Comparison of ENCODE assay signal across 23 cellular contexts in genomic region chr16:55248058-55248457, GRCh38.
A peak's percentile ranks its signal among the peaks of the same experiment; 100 is the strongest.
DNase-seq lines count a peak whose midpoint lies in the region; ATAC-seq, FAIRE-seq and TF ChIP-seq lines count a peak whose summit lies in the region.
"Had no signal": no experiment of that assay in that cellular context is flagged by ENCODE, and none has a peak within 500 bp of the region (broad histone marks: within the 10 kb centered on the region; RNA-seq: fewer than 3 reads in every experiment).

No MANE protein-coding gene starts in this region.

- H3K4me1 ChIP-seq in GM23248 (ENCODE audit: insufficient read depth) = no peaks in the 10 kb centered on the region
- peaks cover 0 to 5% (median 3%) of the 10 kb centered on the region in 4 experiments; a peak in 1 of 7 replicates for H3K4me1 ChIP-seq in H1 (replicated peaks in 1 of 4; ENCODE audit: control insufficient read depth in 3 of 4, insufficient read depth in 4 of 4, low read length in 3 of 4)
- H3K4me1 ChIP-seq in mucosa of descending colon (ENCODE audit: low read depth) = no peaks in the 10 kb centered on the region

- CTCF ChIA-PET in H1 (lab: Charles Lee; ENCODE audit: partially characterized antibody) = interaction anchor here (0.9 to 2.5 kb wide), 4 partner anchors 9 to 205 kb away, joined by 3 to 16 read pairs (median 6); no protein-coding TSS in a partner anchor

- H3K4me3 ChIP-seq in GM23248 = no peak overlapping the region
- no peak overlapping the region for H3K4me3 ChIP-seq in H1 (ENCODE audit: extremely low read depth in 1 of 4, insufficient read depth in 2 of 4, low read depth in 3 of 4, low read length in 4 of 4)
- H3K4me3 ChIP-seq in mucosa of descending colon = no peak overlapping the region
- H3K4me3 ChIP-seq: PC-9 had no signal

- no peak overlapping the region for H3K23ac ChIP-seq in H1 (ENCODE audit: insufficient read length)

- in situ Hi-C loops in GM23248 (cut with MboI) = no loop called here

- H2AK5ac ChIP-seq in H1 (ENCODE audit: low read depth, low read length) = no peak overlapping the region

- H3K27ac ChIP-seq in GM23248 = no peak overlapping the region
- no peak overlapping the region for H3K27ac ChIP-seq in H1 (ENCODE audit: low read depth, low read length)
- H3K27ac ChIP-seq: PC-9, RWPE1 had no signal

- H3K56ac ChIP-seq in H1 (replicated peaks; ENCODE audit: insufficient read length, low read depth, low read length) = no peak overlapping the region

- H2AFZ ChIP-seq in GM23248 = no peak overlapping the region
- H2AFZ ChIP-seq in H1 (ENCODE audit: low read length) = no peak overlapping the region
- H2AFZ ChIP-seq: PC-9 had no signal

- H3K79me1 ChIP-seq in H1 (ENCODE audit: low read depth, low read length) = no peaks in the 10 kb centered on the region

- peak; percentile 21 for ATAC-seq in mucosa of descending colon

- H3K36me3 ChIP-seq in GM23248 (ENCODE audit: low read depth) = no peaks in the 10 kb centered on the region
- no peaks in the 10 kb centered on the region for H3K36me3 ChIP-seq in H1 (ENCODE audit: control insufficient read depth in 2 of 4, insufficient read depth in 4 of 4, low read length in 3 of 4)
- no peaks in the 10 kb centered on the region for H3K36me3 ChIP-seq in mucosa of descending colon (ENCODE audit: low read depth)

- no peaks in the 10 kb centered on the region for H3K79me2 ChIP-seq in GM23248 (ENCODE audit: insufficient read depth)
- H3K79me2 ChIP-seq in H1 (ENCODE audit: control insufficient read depth in 1 of 2, insufficient read depth in 2 of 2, low read length in 2 of 2) = no peaks in the 10 kb centered on the region

- no peaks in the 10 kb centered on the region for H3K9me3 ChIP-seq in GM23248 (ENCODE audit: low read depth)
- H3K9me3 ChIP-seq in H1 (ENCODE audit: insufficient read depth in 2 of 2, low read depth in 1 of 2, low read length in 1 of 2) = no peaks in the 10 kb centered on the region
- H3K9me3 ChIP-seq in mucosa of descending colon = no peaks in the 10 kb centered on the region

- no peak for TF ChIP-seq EP300 in H1 (IDR thresholded peaks at IDR 0.05; ENCODE audit: borderline replicate concordance in 1 of 2, low read depth in 2 of 2, low read length in 2 of 2)

- no peak overlapping the region for H3K14ac ChIP-seq in H1 (ENCODE audit: insufficient read length)

- no peak overlapping the region for H4K5ac ChIP-seq in H1 (ENCODE audit: insufficient read length, low read depth, low read length)

- no peak overlapping the region for H3K4ac ChIP-seq in H1 (replicated peaks; ENCODE audit: insufficient read length, low read depth, low read length)

- no peak for FAIRE-seq in H1 (lab: Jason Lieb, UNC)
- FAIRE-seq: G401.6, GM12892, H54 had no signal

- H3K27me3 ChIP-seq in GM23248 (replicated peaks; ENCODE audit: insufficient read depth) (no peaks in the 10 kb centered on the region), H1 (replicated peaks in 1 of 4; ENCODE audit: control insufficient read depth in 3 of 4, extremely low read depth in 1 of 4, insufficient read depth in 3 of 4, low read length in 3 of 4) (no peaks in the 10 kb centered on the region)

- DNase-seq in GM23248 (peak; percentile 2), RKO (ENCODE audit: low spot score) (peak; percentile 0), H1 (ENCODE audit: low read depth in 1 of 2, low spot score in 2 of 2) (no peak), mucosa of descending colon (no peak), posterior cingulate gyrus (no peak), NCI-H524 (lab: John Stamatoyannopoulos, UW) (no peak), CD1c-positive myeloid dendritic cell (ENCODE audit: extremely low spot score) (no peak)
- DNase-seq: AML-193; C1 segment of cervical spinal cord; CD8-positive, alpha-beta memory T cell; KBM-7; NCI-H1092 treated with DMSO at 0.1 percent for 48 hours; NCI-H146; NCI-H2029; NCI-H2227 treated with DMSO at 0.1 percent for 48 hours; NCI-H510A; NCI-H748 treated with DMSO at 0.1 percent for 48 hours; PC-9; SHP77 treated with DMSO at 0.1 percent for 48 hours had no signal

- no peak overlapping the region for H4K91ac ChIP-seq in H1 (replicated peaks; ENCODE audit: insufficient read length, low read length)

- no peaks in the 10 kb centered on the region for H3K9me2 ChIP-seq in GM23248 (ENCODE audit: insufficient read depth)

- H3K9ac ChIP-seq in GM23248 = no peak overlapping the region
- H3K9ac ChIP-seq in H1 (replicated peaks in 1 of 4; ENCODE audit: extremely low read depth in 1 of 4, low read depth in 3 of 4, low read length in 3 of 4) = no peak overlapping the region

- no peak for TF ChIP-seq RAD21 in H1 (IDR thresholded peaks at IDR 0.05 in 1 of 2, conservative IDR thresholded peaks at IDR 0.05 in 1 of 2; ENCODE audit: low read depth in 2 of 2, low read length in 2 of 2)

- H2BK12ac ChIP-seq in H1 (ENCODE audit: low read depth, low read length) = no peak overlapping the region

- 54 to 59% methylated on average over 1 of the region's 1 CpG for WGBS in GM23248 (ENCODE audit: low coverage in 1 of 2, low lambda C conversion rate in 2 of 2, missing lambda C conversion rate in 2 of 2), 2 experiments
- WGBS in H1 (ENCODE audit: extremely low coverage in 1 of 2, insufficient coverage in 1 of 2, insufficient read length in 1 of 2, insufficient replicate concordance in 2 of 2, low coverage in 1 of 2, low lambda C conversion rate in 2 of 2, missing lambda C conversion rate in 1 of 2), 2 experiments = 78% methylated on average over 1 of the region's 1 CpG; no CpG with 5 or more reads in 1 of the 2 experiments

- H3K4me2 ChIP-seq in GM23248 (ENCODE audit: unreplicated experiment) = no peak overlapping the region
- no peak overlapping the region for H3K4me2 ChIP-seq in H1 (ENCODE audit: insufficient read depth in 1 of 2, low read depth in 2 of 2, low read length in 2 of 2)
- H3K4me2 ChIP-seq: PC-9 had no signal

- H3F3A ChIP-seq in GM23248 (ENCODE audit: insufficient read depth) = no peaks in the 10 kb centered on the region

- POLR2A ChIA-PET in H1 (lab: Charles Lee; ENCODE audit: partially characterized antibody) = no interaction called here

- H2BK15ac ChIP-seq in H1 (ENCODE audit: low read length) = no peak overlapping the region

- no peak overlapping the region for H2BK120ac ChIP-seq in H1 (replicated peaks; ENCODE audit: low read depth, low read length)

- H3K23me2 ChIP-seq in H1 (ENCODE audit: low read depth, low read length) = no peaks in the 10 kb centered on the region

- TF ChIP-seq CTCF in H1 (IDR thresholded peaks at IDR 0.05; ENCODE audit: control extremely low read depth in 1 of 3, insufficient read depth in 1 of 3, low read depth in 1 of 3, low read length in 3 of 3) = no peak
- TF ChIP-seq CTCF in mucosa of descending colon (IDR thresholded peaks at IDR 0.05) = no peak

- H4K20me1 ChIP-seq in GM23248 (ENCODE audit: insufficient read depth) (no peaks in the 10 kb centered on the region), H1 (replicated peaks in 1 of 2; ENCODE audit: control insufficient read depth in 1 of 2, insufficient read depth in 2 of 2, low read length in 2 of 2) (no peaks in the 10 kb centered on the region)

- no peak overlapping the region for H2BK20ac ChIP-seq in H1 (ENCODE audit: low read length)

- H3K18ac ChIP-seq in H1 (ENCODE audit: extremely low read depth, low read length) = no peak overlapping the region

- intact Hi-C loops in mucosa of descending colon (cut with DNase I, micrococcal nuclease) (no loop called here), posterior cingulate gyrus (cut with DNase I) (no loop called here)

- no peak overlapping the region for H2BK5ac ChIP-seq in H1 (ENCODE audit: low read depth, low read length)

- H4K8ac ChIP-seq in H1 (ENCODE audit: extremely low read depth, insufficient read depth, low read length) = no peak overlapping the region

- no peak for TF ChIP-seq POLR2A in H1 (IDR thresholded peaks at IDR 0.05; ENCODE audit: control extremely low read depth in 1 of 2, low read depth in 2 of 2, low read length in 2 of 2)

TF ChIP-seq in H1, 55 proteins besides CTCF, POLR2A, EP300 and RAD21:
- TF ChIP-seq BRCA1 (IDR thresholded peaks at IDR 0.05; ENCODE audit: low read depth, low read length) (no peak), USF2 (IDR thresholded peaks at IDR 0.05; ENCODE audit: low read length) (0 out of 2 replicates have a peak, but pooled peaks have one; percentile 40), E2F6 (IDR thresholded peaks at IDR 0.05) (no peak)

Comparison
In these comparisons a context has a peak if more than half of its experiments do, and no peak if none do; other contexts are left out.
1. DNase-seq: peak in GM23248 (single experiment) and RKO (single experiment); none in H1 (0 of 2), mucosa of descending colon (0 of 3), posterior cingulate gyrus (0 of 10), NCI-H524 (0 of 2) and CD1c-positive myeloid dendritic cell (single experiment).